Comparison of ENCODE assay signal across 1 cellular context in the genomic region with DNA sequence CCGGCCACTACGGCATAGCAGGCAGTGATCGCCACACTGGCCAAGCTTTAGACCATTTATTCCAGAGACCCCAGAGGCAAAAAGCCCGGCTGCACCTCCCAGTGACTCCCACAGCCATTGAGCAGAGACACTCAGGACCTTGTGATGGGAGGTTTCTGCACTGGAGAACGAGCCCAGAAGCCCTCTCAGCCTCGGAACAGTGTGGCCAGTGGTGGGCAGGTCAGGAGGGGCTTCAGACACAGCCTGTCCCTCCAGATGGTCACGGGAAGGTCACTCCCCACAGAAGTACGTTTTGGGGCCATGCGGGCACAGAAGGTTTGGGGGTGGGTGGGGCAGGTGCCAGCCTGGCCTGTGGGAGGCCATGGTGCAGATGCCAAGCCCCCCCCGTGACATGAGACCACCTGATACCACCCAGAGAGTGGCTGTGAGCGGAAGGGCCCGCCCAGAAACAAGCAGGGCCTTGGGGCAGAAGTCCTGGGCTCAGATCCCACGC.
TF ChIP-seq lines count a peak whose summit lies in the region.

No MANE protein-coding gene starts in this region.

TF ChIP-seq in HCT116, 20 proteins besides CTCF, POLR2A, EP300 and RAD21:
- TF ChIP-seq EZH2 (IDR thresholded peaks at IDR 0.05) (no peak), CEBPB (IDR thresholded peaks at IDR 0.05; ENCODE audit: low read depth) (no peak), ZNF274 (IDR thresholded peaks at IDR 0.05; ENCODE audit: low read depth, low read length) (no peak), SP1 (IDR thresholded peaks at IDR 0.05; ENCODE audit: low read depth) (no peak), TCF7L2 (IDR thresholded peaks at IDR 0.05; ENCODE audit: borderline replicate concordance, extremely low read depth, insufficient read depth, insufficient read length) (no peak), ELF1 (IDR thresholded peaks at IDR 0.05; ENCODE audit: borderline replicate concordance, low read depth) (no peak), ZFX (IDR thresholded peaks at IDR 0.05) (no peak), SIN3A (IDR thresholded peaks at IDR 0.05; ENCODE audit: low read depth) (no peak), FOSL1 (IDR thresholded peaks at IDR 0.05; ENCODE audit: low read depth) (no peak)
- TF ChIP-seq, protein P1, sequence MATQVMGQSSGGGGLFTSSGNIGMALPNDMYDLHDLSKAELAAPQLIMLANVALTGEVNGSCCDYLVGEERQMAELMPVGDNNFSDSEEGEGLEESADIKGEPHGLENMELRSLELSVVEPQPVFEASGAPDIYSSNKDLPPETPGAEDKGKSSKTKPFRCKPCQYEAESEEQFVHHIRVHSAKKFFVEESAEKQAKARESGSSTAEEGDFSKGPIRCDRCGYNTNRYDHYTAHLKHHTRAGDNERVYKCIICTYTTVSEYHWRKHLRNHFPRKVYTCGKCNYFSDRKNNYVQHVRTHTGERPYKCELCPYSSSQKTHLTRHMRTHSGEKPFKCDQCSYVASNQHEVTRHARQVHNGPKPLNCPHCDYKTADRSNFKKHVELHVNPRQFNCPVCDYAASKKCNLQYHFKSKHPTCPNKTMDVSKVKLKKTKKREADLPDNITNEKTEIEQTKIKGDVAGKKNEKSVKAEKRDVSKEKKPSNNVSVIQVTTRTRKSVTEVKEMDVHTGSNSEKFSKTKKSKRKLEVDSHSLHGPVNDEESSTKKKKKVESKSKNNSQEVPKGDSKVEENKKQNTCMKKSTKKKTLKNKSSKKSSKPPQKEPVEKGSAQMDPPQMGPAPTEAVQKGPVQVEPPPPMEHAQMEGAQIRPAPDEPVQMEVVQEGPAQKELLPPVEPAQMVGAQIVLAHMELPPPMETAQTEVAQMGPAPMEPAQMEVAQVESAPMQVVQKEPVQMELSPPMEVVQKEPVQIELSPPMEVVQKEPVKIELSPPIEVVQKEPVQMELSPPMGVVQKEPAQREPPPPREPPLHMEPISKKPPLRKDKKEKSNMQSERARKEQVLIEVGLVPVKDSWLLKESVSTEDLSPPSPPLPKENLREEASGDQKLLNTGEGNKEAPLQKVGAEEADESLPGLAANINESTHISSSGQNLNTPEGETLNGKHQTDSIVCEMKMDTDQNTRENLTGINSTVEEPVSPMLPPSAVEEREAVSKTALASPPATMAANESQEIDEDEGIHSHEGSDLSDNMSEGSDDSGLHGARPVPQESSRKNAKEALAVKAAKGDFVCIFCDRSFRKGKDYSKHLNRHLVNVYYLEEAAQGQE (IDR thresholded peaks at IDR 0.05; ENCODE audit: low read depth), result no peak
TF ChIP-seq in HCT116: peak in this region for 0.
